Comparison of ENCODE assay signal across 9 cellular contexts in genomic region chr4:24419147-24420034, GRCh38.
DNase-seq lines count a peak whose midpoint lies in the region; ATAC-seq, FAIRE-seq and TF ChIP-seq lines count a peak whose summit lies in the region.
"Had no signal": no experiment of that assay in that cellular context is flagged by ENCODE, and none has a peak within 500 bp of the region (broad histone marks: within the 10 kb centered on the region; RNA-seq: fewer than 3 reads in every experiment).

No MANE protein-coding gene starts in this region.

- no peaks in the 10 kb centered on the region for H3K9me3 Mint-ChIP-seq in activated CD4-positive, alpha-beta memory T cell treated with anti-CD3 and anti-CD28 coated beads, Interleukin-2, amount 10 ng/mL, durations not matched to agents 7 days and 5 days
- H3K9me3 Mint-ChIP-seq in effector memory CD8-positive, alpha-beta T cell: peaks cover 0 to 2% of the 10 kb centered on the region in 2 donors
- no peaks in the 10 kb centered on the region for H3K9me3 Mint-ChIP-seq in mesothelial cell of epicardium

- no peaks in the 10 kb centered on the region for H3K36me3 Mint-ChIP-seq in activated CD4-positive, alpha-beta memory T cell treated with anti-CD3 and anti-CD28 coated beads, Interleukin-2, amount 10 ng/mL, durations not matched to agents 7 days and 5 days (ENCODE audit: low read depth)
- H3K36me3 Mint-ChIP-seq in effector memory CD8-positive, alpha-beta T cell (ENCODE audit: insufficient read depth): no peaks in the 10 kb centered on the region
- no peaks in the 10 kb centered on the region for H3K36me3 Mint-ChIP-seq in mesothelial cell of epicardium
- H3K36me3 Mint-ChIP-seq: activated naive CD8-positive, alpha-beta T cell had no signal

- peak; percentile 91 for TF ChIP-seq CTCF in mesothelial cell of epicardium (IDR thresholded peaks at IDR 0.05; ENCODE audit: unreplicated experiment)

- peak; percentile 92 for ATAC-seq in HG03439 (IDR thresholded peaks at IDR 0.05; ENCODE audit: unreplicated experiment)
- ATAC-seq in effector memory CD8-positive, alpha-beta T cell (replicated peaks): peak; percentile 46

- CTCF ChIA-PET in activated CD4-positive, alpha-beta memory T cell treated with anti-CD3 and anti-CD28 coated beads, Interleukin-2, amount 10 ng/mL, durations not matched to agents 7 days and 5 days (lab: Charles Lee): interaction anchor here (0.7 to 2.6 kb wide), 12 partner anchors 10 to 1522 kb away, joined by 3 to 10 read pairs (median 4); no protein-coding TSS in a partner anchor

- H3K4me3 Mint-ChIP-seq in activated CD4-positive, alpha-beta memory T cell treated with anti-CD3 and anti-CD28 coated beads, Interleukin-2, amount 10 ng/mL, durations not matched to agents 7 days and 5 days: no peak overlapping the region
- H3K4me3 Mint-ChIP-seq in effector memory CD8-positive, alpha-beta T cell: no peak overlapping the region
- no peak overlapping the region for H3K4me3 Mint-ChIP-seq in mesothelial cell of epicardium
- H3K4me3 Mint-ChIP-seq: activated naive CD8-positive, alpha-beta T cell had no signal

- no peaks in the 10 kb centered on the region for H3K4me1 Mint-ChIP-seq in activated CD4-positive, alpha-beta memory T cell treated with anti-CD3 and anti-CD28 coated beads, Interleukin-2, amount 10 ng/mL, durations not matched to agents 7 days and 5 days
- peaks cover 4 to 5% of the 10 kb centered on the region in 2 donors for H3K4me1 Mint-ChIP-seq in effector memory CD8-positive, alpha-beta T cell (ENCODE audit: low read depth in 2 of 2)
- H3K4me1 Mint-ChIP-seq in mesothelial cell of epicardium: peaks cover 1% of the 10 kb centered on the region

- peaks cover 3% of the 10 kb centered on the region for H3K27me3 Mint-ChIP-seq in activated CD4-positive, alpha-beta memory T cell treated with anti-CD3 and anti-CD28 coated beads, Interleukin-2, amount 10 ng/mL, durations not matched to agents 7 days and 5 days
- H3K27me3 Mint-ChIP-seq in effector memory CD8-positive, alpha-beta T cell: peaks cover 20 to 25% of the 10 kb centered on the region in 2 donors
- peaks cover 22% of the 10 kb centered on the region for H3K27me3 Mint-ChIP-seq in mesothelial cell of epicardium (ENCODE audit: low read depth)

- DNase-seq in CD1c-positive myeloid dendritic cell (ENCODE audit: extremely low spot score) (peak; percentile 44), GM19239 (ENCODE audit: insufficient read length, low spot score) (peak; percentile 65), NCI-H748 (lab: John Stamatoyannopoulos, UW; ENCODE audit: unreplicated experiment) (peak; percentile 55), mesothelial cell of epicardium (ENCODE audit: low spot score in 2 of 2, unreplicated experiment in 2 of 2) (peak; percentile 63 to 87)
- peak; percentile 66 for DNase-seq in activated CD4-positive, alpha-beta memory T cell treated with anti-CD3 and anti-CD28 coated beads, Interleukin-2, amount 10 ng/mL, durations not matched to agents 7 days and 5 days
- DNase-seq in effector memory CD8-positive, alpha-beta T cell: peak; percentile 19 to 33 (median 21)
- peak; percentile 55 for DNase-seq in stimulated activated CD8-positive, alpha-beta memory T cell treated with anti-CD3 and anti-CD28 coated beads, Interleukin-7, amount 100 ng/mL, for 24 hours (ENCODE audit: low read depth)

- peak; percentile 97 for FAIRE-seq in GM19239 (lab: Jason Lieb, UNC)

- no peak overlapping the region for H3K27ac Mint-ChIP-seq in activated CD4-positive, alpha-beta memory T cell treated with anti-CD3 and anti-CD28 coated beads, Interleukin-2, amount 10 ng/mL, durations not matched to agents 7 days and 5 days
- peak overlapping the region in 1 of 2 donors; percentile 7 for H3K27ac Mint-ChIP-seq in effector memory CD8-positive, alpha-beta T cell
- no peak overlapping the region for H3K27ac Mint-ChIP-seq in mesothelial cell of epicardium
- H3K27ac Mint-ChIP-seq: activated naive CD8-positive, alpha-beta T cell had no signal

- POLR2A ChIA-PET in activated CD4-positive, alpha-beta memory T cell treated with anti-CD3 and anti-CD28 coated beads, Interleukin-2, amount 10 ng/mL, durations not matched to agents 7 days and 5 days (lab: Charles Lee): no interaction called here

Comparison
In these comparisons a context has a peak if more than half of its experiments do, and no peak if none do; other contexts are left out.
1. Peak in every context shown above with its lines: DNase-seq and ATAC-seq.
2. DNase-seq: peak in every context shown above with its lines; median percentile 75 in mesothelial cell of epicardium; 66 in activated CD4-positive, alpha-beta memory T cell treated with anti-CD3 and anti-CD28 coated beads, Interleukin-2, amount 10 ng/mL, durations not matched to agents 7 days and 5 days; 65 in GM19239; 55 in NCI-H748; 55 in stimulated activated CD8-positive, alpha-beta memory T cell treated with anti-CD3 and anti-CD28 coated beads, Interleukin-7, amount 100 ng/mL, for 24 hours; 44 in CD1c-positive myeloid dendritic cell; 21 in effector memory CD8-positive, alpha-beta T cell.